ENCODE assay signal across 1 cellular context in the genomic region with DNA sequence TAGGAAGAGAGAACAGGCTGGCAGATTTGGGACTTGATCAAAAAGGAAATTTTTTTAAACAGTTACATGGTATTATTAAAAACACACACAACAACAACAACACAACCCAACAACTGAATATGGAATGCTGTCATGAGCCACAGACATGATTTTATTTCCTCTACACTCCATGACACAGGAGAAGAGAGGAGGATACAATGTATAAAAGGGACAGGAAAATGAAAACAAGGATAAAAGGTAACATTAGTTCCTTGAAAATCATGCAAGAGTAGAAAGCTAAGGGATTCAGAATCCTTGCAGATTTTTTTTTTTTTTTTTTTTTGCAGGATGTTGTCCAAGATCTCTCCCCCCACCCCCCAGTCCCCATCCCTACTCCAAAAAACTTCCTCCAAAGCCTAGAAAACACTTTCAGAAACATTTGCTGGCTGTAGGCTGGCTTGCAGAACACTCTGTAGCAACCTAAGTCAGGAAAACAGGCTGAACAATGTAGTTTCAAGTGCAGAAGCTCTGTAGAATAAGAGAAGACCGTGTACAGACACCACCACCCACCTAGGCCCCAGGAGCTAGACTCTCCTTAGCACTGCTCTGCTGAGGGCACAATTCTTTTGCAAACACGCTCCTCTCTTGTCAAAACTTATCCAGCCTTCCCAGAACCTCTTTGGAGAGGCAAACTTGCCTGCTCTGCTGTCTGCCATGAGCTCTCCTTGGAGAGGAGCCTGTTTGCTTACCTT.
TF ChIP-seq lines count a peak whose summit lies in the region.

No MANE protein-coding gene starts in this region.

TF ChIP-seq in endothelial cell of umbilical vein, 7 proteins besides CTCF, POLR2A, EP300 and RAD21 (continued from another document):
- no peak for TF ChIP-seq JUN (IDR thresholded peaks at IDR 0.05; ENCODE audit: borderline replicate concordance, insufficient read depth, insufficient read length, low read depth)
- TF ChIP-seq MAX (IDR thresholded peaks at IDR 0.05; ENCODE audit: insufficient read depth, insufficient read length): no peak
- TF ChIP-seq EZH2 (IDR thresholded peaks at IDR 0.05; ENCODE audit: borderline replicate concordance, low read depth, low read length, severe bottlenecking): no peak
